ENCODE assay signal across 9 cellular contexts in genomic region chr3:25427155-25428002, GRCh38. TPM values are rescaled to one million over a fixed set of nuclear protein-coding genes. Genes with fewer than 3 reads are reported as not detected.
A peak's percentile ranks its signal among the peaks of the same experiment; 100 is the strongest.
DNase-seq lines count a peak whose midpoint lies in the region; ATAC-seq and TF ChIP-seq lines count a peak whose summit lies in the region.
"Had no signal": no experiment of that assay in that cellular context is flagged by ENCODE, and none has a peak within 500 bp of the region (broad histone marks: within the 10 kb centered on the region; RNA-seq: fewer than 3 reads in every experiment).

No MANE protein-coding gene starts in this region.

- H3K4me3 ChIP-seq in esophagus squamous epithelium, result peak overlapping the region; percentile 44 to 76 (median 59)

- DNase-seq in Right ventricle myocardium inferior (ENCODE audit: missing footprints), result no peak
- no peak for DNase-seq in cardiac septum (ENCODE audit: low spot score)
- DNase-seq in esophagus squamous epithelium (lab: John Stamatoyannopoulos, UW), result no peak
- DNase-seq in natural killer cell, result no peak
- no peak for DNase-seq in DMS79 treated with DMSO at 0.1 percent for 48 hours (lab: John Stamatoyannopoulos, UW)
- no peak for DNase-seq in iPS-NIHi11 (ENCODE audit: low spot score)
- DNase-seq: CD4-positive, CD25-positive, alpha-beta regulatory T cell had no signal

- no peaks in the 10 kb centered on the region for H3K36me3 ChIP-seq in esophagus squamous epithelium

- ATAC-seq in Right ventricle myocardium inferior (peak; percentile 16), natural killer cell (no peak), HG02840 (IDR thresholded peaks at IDR 0.05; ENCODE audit: low FRiP score, unreplicated experiment) (no peak), GM18505 (IDR thresholded peaks at IDR 0.05; ENCODE audit: unreplicated experiment) (no peak)

- H3K27ac Mint-ChIP-seq in natural killer cell, result peak overlapping the region in 1 of 2 donors; percentile 54

- no peaks in the 10 kb centered on the region for H3K36me3 Mint-ChIP-seq in natural killer cell
- H3K36me3 Mint-ChIP-seq: CD4-positive, CD25-positive, alpha-beta regulatory T cell had no signal

- H3K27ac ChIP-seq in esophagus squamous epithelium, result peak overlapping the region; percentile 85 to 96 (median 90)

- H3K4me1 Mint-ChIP-seq in natural killer cell, result peaks cover 15 to 19% of the 10 kb centered on the region in 2 donors

- peak overlapping the region; percentile 82 for H3K4me3 Mint-ChIP-seq in natural killer cell

- TF ChIP-seq CTCF in esophagus squamous epithelium (IDR thresholded peaks at IDR 0.05) (no peak), natural killer cell (IDR thresholded peaks at IDR 0.05) (no peak)

- no peaks in the 10 kb centered on the region for H3K9me3 ChIP-seq in esophagus squamous epithelium

- WGBS in esophagus squamous epithelium, 2 donors, result 3% methylated on average over 19 of the region's 19 CpGs

- peaks cover 71 to 81% of the 10 kb centered on the region in 2 donors for H3K27me3 Mint-ChIP-seq in natural killer cell (ENCODE audit: low read depth in 2 of 2)

- intact Hi-C loops in Right ventricle myocardium inferior (cut with DNase I) (loop anchor here (1.0 to 10.0 kb wide), 7 partner anchors 40 to 405 kb away; no protein-coding TSS in a partner anchor), cardiac septum (cut with DNase I) (loop anchor here (2.0 to 10.0 kb wide), 6 partner anchors 27 to 653 kb away; no protein-coding TSS in a partner anchor), esophagus squamous epithelium (cut with DNase I) (no loop called here), natural killer cell (cut with micrococcal nuclease) (no loop called here)

- no peak for TF ChIP-seq POLR2A in esophagus squamous epithelium (IDR thresholded peaks at IDR 0.05)
- no peak for TF ChIP-seq POLR2A in GM18505 (IDR thresholded peaks at IDR 0.05; ENCODE audit: borderline replicate concordance, extremely low read depth, insufficient read depth, insufficient read length)

- no peaks in the 10 kb centered on the region for H3K9me3 Mint-ChIP-seq in natural killer cell

- no peaks in the 10 kb centered on the region for H3K27me3 ChIP-seq in esophagus squamous epithelium

- H3K4me1 ChIP-seq in esophagus squamous epithelium, result peaks cover 7 to 79% (median 19%) of the 10 kb centered on the region in 3 donors

RNA-seq across cellular contexts. Expression of gene RARB, which starts 0.7 kb away (rescaled TPM):
- 17.5 TPM for total RNA-seq in Right ventricle myocardium inferior
- 20.3 TPM for total RNA-seq in cardiac septum
- 1 to 10 TPM; 1.9 to 9.0 (median 3.5) TPM for total RNA-seq in esophagus squamous epithelium
- not detected for total RNA-seq in natural killer cell
- total RNA-seq: CD4-positive, CD25-positive, alpha-beta regulatory T cell had no signal

Comparison
In these comparisons a context has a peak if more than half of its experiments do, and no peak if none do; other contexts are left out.
1. intact Hi-C loops: an anchor here in Right ventricle myocardium inferior (1.0 to 10.0 kb wide) and cardiac septum (2.0 to 10.0 kb wide); none called in esophagus squamous epithelium and natural killer cell.